In genomic region chr1:160780398-160780755, GRCh38 we compare ENCODE assay signal across 1 cellular context.
TF ChIP-seq lines count a peak whose summit lies in the region.

No MANE protein-coding gene starts in this region.

TF ChIP-seq in HCT116, 20 proteins besides CTCF, POLR2A, EP300 and RAD21 (continued from another document):
- TF ChIP-seq, protein P1, sequence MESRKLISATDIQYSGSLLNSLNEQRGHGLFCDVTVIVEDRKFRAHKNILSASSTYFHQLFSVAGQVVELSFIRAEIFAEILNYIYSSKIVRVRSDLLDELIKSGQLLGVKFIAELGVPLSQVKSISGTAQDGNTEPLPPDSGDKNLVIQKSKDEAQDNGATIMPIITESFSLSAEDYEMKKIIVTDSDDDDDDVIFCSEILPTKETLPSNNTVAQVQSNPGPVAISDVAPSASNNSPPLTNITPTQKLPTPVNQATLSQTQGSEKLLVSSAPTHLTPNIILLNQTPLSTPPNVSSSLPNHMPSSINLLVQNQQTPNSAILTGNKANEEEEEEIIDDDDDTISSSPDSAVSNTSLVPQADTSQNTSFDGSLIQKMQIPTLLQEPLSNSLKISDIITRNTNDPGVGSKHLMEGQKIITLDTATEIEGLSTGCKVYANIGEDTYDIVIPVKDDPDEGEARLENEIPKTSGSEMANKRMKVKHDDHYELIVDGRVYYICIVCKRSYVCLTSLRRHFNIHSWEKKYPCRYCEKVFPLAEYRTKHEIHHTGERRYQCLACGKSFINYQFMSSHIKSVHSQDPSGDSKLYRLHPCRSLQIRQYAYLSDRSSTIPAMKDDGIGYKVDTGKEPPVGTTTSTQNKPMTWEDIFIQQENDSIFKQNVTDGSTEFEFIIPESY (IDR thresholded peaks at IDR 0.05; ENCODE audit: extremely low read depth, insufficient replicate concordance, low read length), result no peak
- TF ChIP-seq CBX3 (IDR thresholded peaks at IDR 0.05; ENCODE audit: low read depth), result no peak
